Comparison of ENCODE assay signal across 8 cellular contexts in the genomic region with DNA sequence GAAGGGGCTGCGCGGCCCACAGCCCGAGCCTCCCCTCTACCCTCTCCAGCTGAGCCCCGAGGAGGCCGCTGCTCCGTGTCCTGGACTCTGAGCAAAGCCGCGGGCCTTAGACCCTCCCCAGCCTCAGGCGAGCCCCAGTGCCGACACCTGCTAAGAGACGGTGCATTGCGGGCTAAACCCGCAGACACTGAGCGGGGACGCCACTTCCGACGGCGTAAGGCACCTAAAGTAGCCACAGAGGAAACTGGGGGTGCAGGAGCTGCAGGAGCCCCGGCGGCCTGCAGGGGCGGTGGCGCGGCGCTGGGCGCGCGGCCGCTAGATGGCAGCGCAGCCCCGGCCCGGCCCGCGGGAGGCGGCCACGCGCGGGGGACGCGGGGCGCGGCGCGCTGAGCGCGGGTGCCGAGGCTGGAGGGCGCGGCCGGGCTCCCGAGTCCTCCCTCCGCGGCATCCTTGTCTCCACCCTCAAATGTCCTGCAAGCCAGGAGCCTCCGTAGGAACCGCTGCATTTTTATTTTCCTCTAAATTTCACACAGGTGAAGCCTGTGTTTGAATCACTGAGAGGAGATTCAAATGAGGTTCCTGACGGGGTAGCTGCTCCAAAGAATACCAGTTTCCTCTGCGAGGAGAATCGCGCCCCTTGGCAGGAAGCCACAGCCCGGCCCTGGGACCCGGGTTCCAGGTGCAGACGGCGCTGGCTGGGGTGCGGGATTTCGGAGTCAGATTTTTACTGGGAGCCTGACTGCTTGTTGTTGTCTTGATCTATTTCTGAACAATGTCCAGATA.
DNase-seq lines count a peak whose midpoint lies in the region; ATAC-seq lines count a peak whose summit lies in the region.

No MANE protein-coding gene starts in this region.

- H3K4me1 Mint-ChIP-seq in activated CD4-positive, alpha-beta T cell treated with anti-CD3 and anti-CD28 coated beads, Interleukin-2, amount 10 ng/mL, durations not matched to agents 7 days and 5 days = peaks cover 3% of the 10 kb centered on the region
- H3K4me1 Mint-ChIP-seq in stimulated activated memory B cell treated with anti-CD40 and anti-IgM and Interleukin-4, amounts not matched to agents 10 μg/mL and 1 μg/mL and 100 μg/mL, for 72 hours = peaks cover 6% of the 10 kb centered on the region

- H3K9me3 Mint-ChIP-seq in activated CD4-positive, alpha-beta T cell treated with anti-CD3 and anti-CD28 coated beads, Interleukin-2, amount 10 ng/mL, durations not matched to agents 7 days and 5 days = no peaks in the 10 kb centered on the region
- H3K9me3 Mint-ChIP-seq in stimulated activated memory B cell treated with anti-CD40 and anti-IgM and Interleukin-4, amounts not matched to agents 10 μg/mL and 1 μg/mL and 100 μg/mL, for 72 hours = no peaks in the 10 kb centered on the region

- H3K27me3 ChIP-seq in ectodermal cell (ENCODE audit: control insufficient read depth, insufficient read depth, low read length, poor library complexity, severe bottlenecking) (no peaks in the 10 kb centered on the region), mesendoderm (ENCODE audit: insufficient read depth, low read length, poor library complexity) (no peaks in the 10 kb centered on the region)

- H3K23ac ChIP-seq in mesendoderm (ENCODE audit: low read length) = no peak overlapping the region

- H3K79me1 ChIP-seq in mesendoderm (ENCODE audit: low read length) = no peaks in the 10 kb centered on the region

- H4K8ac ChIP-seq in mesendoderm (ENCODE audit: low read depth, low read length) = no peak overlapping the region

- H3K4me3 Mint-ChIP-seq in activated CD4-positive, alpha-beta T cell treated with anti-CD3 and anti-CD28 coated beads, Interleukin-2, amount 10 ng/mL, durations not matched to agents 7 days and 5 days = peak overlapping the region; percentile 13
- H3K4me3 Mint-ChIP-seq in stimulated activated memory B cell treated with anti-CD40 and anti-IgM and Interleukin-4, amounts not matched to agents 10 μg/mL and 1 μg/mL and 100 μg/mL, for 72 hours = peak overlapping the region; percentile 60

- H4K5ac ChIP-seq in mesendoderm (ENCODE audit: low read length) = no peak overlapping the region

- ATAC-seq in GM18502 (IDR thresholded peaks at IDR 0.05; ENCODE audit: poor library complexity, unreplicated experiment) (peak; percentile 100), HG02588 (IDR thresholded peaks at IDR 0.05; ENCODE audit: unreplicated experiment) (peak; percentile 99)
- ATAC-seq in stimulated activated memory B cell treated with anti-CD40 and anti-IgM and Interleukin-4, amounts not matched to agents 10 μg/mL and 1 μg/mL and 100 μg/mL, for 72 hours = peak; percentile 92

- no peak overlapping the region for H2BK15ac ChIP-seq in mesendoderm (replicated peaks; ENCODE audit: low read depth)

- H2AK5ac ChIP-seq in mesendoderm (ENCODE audit: low read length) = no peak overlapping the region

- peak overlapping the region; percentile 22 for H3K18ac ChIP-seq in mesendoderm (ENCODE audit: low read length)

- H3K27ac Mint-ChIP-seq in activated CD4-positive, alpha-beta T cell treated with anti-CD3 and anti-CD28 coated beads, Interleukin-2, amount 10 ng/mL, durations not matched to agents 7 days and 5 days = no peak overlapping the region
- H3K27ac Mint-ChIP-seq in stimulated activated memory B cell treated with anti-CD40 and anti-IgM and Interleukin-4, amounts not matched to agents 10 μg/mL and 1 μg/mL and 100 μg/mL, for 72 hours = no peak overlapping the region

- DNase-seq in NCI-H1048 (lab: John Stamatoyannopoulos, UW) = peak; percentile 37
- DNase-seq in activated CD4-positive, alpha-beta T cell treated with anti-CD3 and anti-CD28 coated beads, Interleukin-2, amount 10 ng/mL, durations not matched to agents 7 days and 5 days = peak; percentile 64
- peak; percentile 79 for DNase-seq in mesendoderm
- no peak for DNase-seq in NCI-H524 treated with DMSO at 0.1 percent for 48 hours (lab: John Stamatoyannopoulos, UW)

- peak overlapping the region; percentile 75 for H3K9ac ChIP-seq in mesendoderm (ENCODE audit: low read length)

- WGBS in ectodermal cell, 2 experiments = 12 to 14% methylated on average over 64 of the region's 64 CpGs
- no CpG with 5 or more reads among the region's 64 CpGs for WGBS in mesendoderm (ENCODE audit: extremely low coverage, insufficient coverage, low lambda C conversion rate)

- POLR2A ChIA-PET in activated CD4-positive, alpha-beta T cell treated with anti-CD3 and anti-CD28 coated beads, Interleukin-2, amount 10 ng/mL, durations not matched to agents 7 days and 5 days (lab: Charles Lee) = no interaction called here

- H3K36me3 Mint-ChIP-seq in activated CD4-positive, alpha-beta T cell treated with anti-CD3 and anti-CD28 coated beads, Interleukin-2, amount 10 ng/mL, durations not matched to agents 7 days and 5 days (ENCODE audit: low read depth) = no peaks in the 10 kb centered on the region
- H3K36me3 Mint-ChIP-seq in stimulated activated memory B cell treated with anti-CD40 and anti-IgM and Interleukin-4, amounts not matched to agents 10 μg/mL and 1 μg/mL and 100 μg/mL, for 72 hours = no peaks in the 10 kb centered on the region

- H3K36me3 ChIP-seq in ectodermal cell (ENCODE audit: control insufficient read depth, insufficient read depth, low read length) (no peaks in the 10 kb centered on the region), mesendoderm (ENCODE audit: control insufficient read depth, insufficient read depth, low read length) (no peaks in the 10 kb centered on the region)

- H3K4me3 ChIP-seq in ectodermal cell (ENCODE audit: insufficient read depth, low read depth, low read length) = peak overlapping the region; percentile 47
- H3K4me3 ChIP-seq in mesendoderm (ENCODE audit: low read length) = peak overlapping the region; percentile 58

- H3K27ac ChIP-seq in ectodermal cell (ENCODE audit: insufficient read depth, low read depth, low read length, poor library complexity, severe bottlenecking) = no peak overlapping the region
- H3K27ac ChIP-seq in mesendoderm (ENCODE audit: low read depth, low read length) = no peak overlapping the region

- H3K4me1 ChIP-seq in ectodermal cell (ENCODE audit: control insufficient read depth, insufficient read depth, low read length) = no peaks in the 10 kb centered on the region
- H3K4me1 ChIP-seq in mesendoderm (ENCODE audit: control insufficient read depth, low read depth, low read length) = peaks cover 2% of the 10 kb centered on the region

- no peak overlapping the region for H2BK5ac ChIP-seq in mesendoderm (ENCODE audit: low read length)

- no peaks in the 10 kb centered on the region for H3K79me2 ChIP-seq in mesendoderm (ENCODE audit: control insufficient read depth, insufficient read depth, low read length)

- H2BK120ac ChIP-seq in mesendoderm (ENCODE audit: low read depth, low read length) = no peak overlapping the region

- H3K9me3 ChIP-seq in ectodermal cell (ENCODE audit: control insufficient read depth, low read length) = no peaks in the 10 kb centered on the region

- peak overlapping the region; percentile 92 for H3K56ac ChIP-seq in mesendoderm (ENCODE audit: low read length)

- H3K4me2 ChIP-seq in mesendoderm (ENCODE audit: low read length) = peak overlapping the region; percentile 94

- CTCF ChIA-PET in activated CD4-positive, alpha-beta T cell treated with anti-CD3 and anti-CD28 coated beads, Interleukin-2, amount 10 ng/mL, durations not matched to agents 7 days and 5 days (lab: Charles Lee) = no interaction called here

- no peak overlapping the region for H3K4ac ChIP-seq in mesendoderm (ENCODE audit: low read depth, low read length)

- H3K27me3 Mint-ChIP-seq in activated CD4-positive, alpha-beta T cell treated with anti-CD3 and anti-CD28 coated beads, Interleukin-2, amount 10 ng/mL, durations not matched to agents 7 days and 5 days = peaks cover 11% of the 10 kb centered on the region
- peaks cover 9% of the 10 kb centered on the region for H3K27me3 Mint-ChIP-seq in stimulated activated memory B cell treated with anti-CD40 and anti-IgM and Interleukin-4, amounts not matched to agents 10 μg/mL and 1 μg/mL and 100 μg/mL, for 72 hours
